12 cellular contexts compared by ENCODE assay signal in genomic region chr14:39060818-39061437, GRCh38. TPM values are rescaled to one million over a fixed set of nuclear protein-coding genes. Genes with fewer than 3 reads are reported as not detected.
DNase-seq lines count a peak whose midpoint lies in the region; ATAC-seq and TF ChIP-seq lines count a peak whose summit lies in the region.
"Had no signal": no experiment of that assay in that cellular context is flagged by ENCODE, and none has a peak within 500 bp of the region (broad histone marks: within the 10 kb centered on the region; RNA-seq: fewer than 3 reads in every experiment).

No MANE protein-coding gene starts in this region.

- DNase-seq in SIG-M5 treated with dmso at 0.1 percent for 504 hours (lab: John Stamatoyannopoulos, UW; ENCODE audit: unreplicated experiment) (peak; percentile 0), SIG-M5 (lab: John Stamatoyannopoulos, UW) (no peak), osteocyte (ENCODE audit: extremely low spot score, unreplicated experiment) (no peak), upper lobe of left lung (no peak), HAP-1 (ENCODE audit: low spot score in 2 of 2) (no peak)
- DNase-seq in naive thymus-derived CD4-positive, alpha-beta T cell, result no peak
- DNase-seq: activated naive CD8-positive, alpha-beta T cell treated with anti-CD3 and anti-CD28 coated beads, Interleukin-2, amount 10 ng/mL, durations not matched to agents 7 days and 5 days; GDM1 had no signal

- no peak overlapping the region for H3K27ac Mint-ChIP-seq in naive thymus-derived CD4-positive, alpha-beta T cell
- H3K27ac Mint-ChIP-seq in osteocyte (ENCODE audit: unreplicated experiment), result no peak overlapping the region
- H3K27ac Mint-ChIP-seq: activated naive CD8-positive, alpha-beta T cell treated with anti-CD3 and anti-CD28 coated beads, Interleukin-2, amount 10 ng/mL, durations not matched to agents 7 days and 5 days had no signal

- POLR2A ChIA-PET in naive thymus-derived CD4-positive, alpha-beta T cell (lab: Charles Lee), result no interaction called here

- intact Hi-C loops in naive thymus-derived CD4-positive, alpha-beta T cell (cut with micrococcal nuclease), result no loop called here

- H3K36me3 ChIP-seq in naive thymus-derived CD4-positive, alpha-beta T cell (ENCODE audit: control insufficient read depth in 2 of 3, insufficient read depth in 3 of 3, low read length in 3 of 3), result peaks cover 7 to 73% (median 8%) of the 10 kb centered on the region in 3 experiments
- H3K36me3 ChIP-seq in upper lobe of left lung (peaks cover 7 to 92% (median 44%) of the 10 kb centered on the region in 4 donors), HAP-1 (replicated peaks) (peaks cover 77% of the 10 kb centered on the region)

- CTCF ChIA-PET in naive thymus-derived CD4-positive, alpha-beta T cell (lab: Charles Lee), result no interaction called here

- H3K27ac ChIP-seq in naive thymus-derived CD4-positive, alpha-beta T cell (ENCODE audit: low read depth, low read length), result no peak overlapping the region
- H3K27ac ChIP-seq in upper lobe of left lung, result no peak overlapping the region
- H3K27ac ChIP-seq: A549 had no signal

- H3K4me3 Mint-ChIP-seq in naive thymus-derived CD4-positive, alpha-beta T cell, result no peak overlapping the region
- no peak overlapping the region for H3K4me3 Mint-ChIP-seq in osteocyte (ENCODE audit: unreplicated experiment)
- H3K4me3 Mint-ChIP-seq: activated naive CD8-positive, alpha-beta T cell treated with anti-CD3 and anti-CD28 coated beads, Interleukin-2, amount 10 ng/mL, durations not matched to agents 7 days and 5 days had no signal

- no peak for TF ChIP-seq EP300 in upper lobe of left lung (IDR thresholded peaks at IDR 0.05)

- H3K27me3 ChIP-seq in naive thymus-derived CD4-positive, alpha-beta T cell (ENCODE audit: control insufficient read depth in 2 of 2, insufficient read depth in 2 of 2, low read length in 2 of 2), result no peaks in the 10 kb centered on the region
- H3K27me3 ChIP-seq in upper lobe of left lung (no peaks in the 10 kb centered on the region), HAP-1 (ENCODE audit: low read depth) (no peaks in the 10 kb centered on the region)

- no peak for TF ChIP-seq POLR2A in upper lobe of left lung (IDR thresholded peaks at IDR 0.05)

- H3K9me3 ChIP-seq in naive thymus-derived CD4-positive, alpha-beta T cell (ENCODE audit: control insufficient read depth in 2 of 3, low read length in 3 of 3), result peaks cover 2 to 15% (median 3%) of the 10 kb centered on the region in 3 experiments
- H3K9me3 ChIP-seq in upper lobe of left lung (peaks cover 8 to 21% (median 13%) of the 10 kb centered on the region in 4 donors), HAP-1 (peaks cover 14% of the 10 kb centered on the region)

- H3K36me3 Mint-ChIP-seq in naive thymus-derived CD4-positive, alpha-beta T cell, result peaks cover 28 to 79% (median 71%) of the 10 kb centered on the region in 5 donors
- H3K36me3 Mint-ChIP-seq in osteocyte (ENCODE audit: unreplicated experiment), result peaks cover 60% of the 10 kb centered on the region

- in situ Hi-C loops in HAP-1 (cut with MboI; ENCODE audit: low sequenced_read_pairs), result no loop called here

- TF ChIP-seq CTCF in osteocyte (IDR thresholded peaks at IDR 0.05) (no peak), upper lobe of left lung (IDR thresholded peaks at IDR 0.05) (no peak)

- no peaks in the 10 kb centered on the region for H3K27me3 Mint-ChIP-seq in naive thymus-derived CD4-positive, alpha-beta T cell
- H3K27me3 Mint-ChIP-seq in osteocyte (ENCODE audit: unreplicated experiment), result no peaks in the 10 kb centered on the region
- H3K27me3 Mint-ChIP-seq: activated naive CD8-positive, alpha-beta T cell treated with anti-CD3 and anti-CD28 coated beads, Interleukin-2, amount 10 ng/mL, durations not matched to agents 7 days and 5 days had no signal

- ATAC-seq in HG02798 (IDR thresholded peaks at IDR 0.05; ENCODE audit: poor library complexity, unreplicated experiment), result peak; percentile 97
- peak; percentile 98 for ATAC-seq in HG03571 (IDR thresholded peaks at IDR 0.05; ENCODE audit: unreplicated experiment)
- no peak for ATAC-seq in naive thymus-derived CD4-positive, alpha-beta T cell
- no peak for ATAC-seq in upper lobe of left lung (ENCODE audit: low FRiP score in 2 of 2)
- ATAC-seq: A549, HepG2 had no signal

- no peaks in the 10 kb centered on the region for H3K4me1 ChIP-seq in naive thymus-derived CD4-positive, alpha-beta T cell (ENCODE audit: control insufficient read depth in 2 of 2, insufficient read depth in 2 of 2, low read length in 2 of 2)
- no peaks in the 10 kb centered on the region for H3K4me1 ChIP-seq in upper lobe of left lung
- no peaks in the 10 kb centered on the region for H3K4me1 ChIP-seq in HAP-1
- H3K4me1 ChIP-seq: A549 had no signal

- peaks cover 0 to 36% (median 14%) of the 10 kb centered on the region in 11 donors for H3K9me3 Mint-ChIP-seq in naive thymus-derived CD4-positive, alpha-beta T cell
- peaks cover 3% of the 10 kb centered on the region for H3K9me3 Mint-ChIP-seq in osteocyte (ENCODE audit: unreplicated experiment)

- peaks cover 0 to 7% (median 0%) of the 10 kb centered on the region in 7 donors for H3K4me1 Mint-ChIP-seq in naive thymus-derived CD4-positive, alpha-beta T cell
- H3K4me1 Mint-ChIP-seq in osteocyte (ENCODE audit: unreplicated experiment), result no peaks in the 10 kb centered on the region
- H3K4me1 Mint-ChIP-seq: activated naive CD8-positive, alpha-beta T cell treated with anti-CD3 and anti-CD28 coated beads, Interleukin-2, amount 10 ng/mL, durations not matched to agents 7 days and 5 days had no signal

- WGBS in upper lobe of left lung, 2 donors, result 92 to 97% methylated on average over 4 of the region's 4 CpGs

- H3K4me3 ChIP-seq in naive thymus-derived CD4-positive, alpha-beta T cell (ENCODE audit: low read length), result no peak overlapping the region
- H3K4me3 ChIP-seq in upper lobe of left lung (no peak overlapping the region), HAP-1 (no peak overlapping the region)
- H3K4me3 ChIP-seq: A549 had no signal

RNA-seq across cellular contexts. Expression of gene SEC23A, which starts 42.1 kb away (rescaled TPM):
- 10 to 100 TPM; 51.3 to 75.3 (median 68.9) TPM for total RNA-seq in naive thymus-derived CD4-positive, alpha-beta T cell
- polyA plus RNA-seq in naive thymus-derived CD4-positive, alpha-beta T cell, result 10 to 100 TPM; 31.1 to 43.9 TPM
- total RNA-seq in osteocyte (159 and 169 TPM in 2 replicates), upper lobe of left lung (10 to 100 TPM; 32.5 to 70.4 (median 47.4) TPM)

RNA-seq across cellular contexts. Expression of gene GEMIN2, which starts 53.2 kb away (rescaled TPM):
- total RNA-seq in naive thymus-derived CD4-positive, alpha-beta T cell, result 10 to 100 TPM in 4 of 5 experiments, 1 to 10 TPM in 1; 7.2 to 20.9 (median 18.6) TPM
- polyA plus RNA-seq in naive thymus-derived CD4-positive, alpha-beta T cell, result 10 to 100 TPM; 16.1 to 18.4 TPM
- total RNA-seq in osteocyte, result 13.2 and 14.9 TPM in 2 replicates
- total RNA-seq in upper lobe of left lung, result 10 to 100 TPM in 3 of 6 donors, 1 to 10 TPM in 3; 8.1 to 26.1 (median 12.8) TPM

Comparison
In these comparisons a context has a peak if more than half of its experiments do, and no peak if none do; other contexts are left out.
1. ATAC-seq: peak in HG02798 (single experiment) and HG03571 (single experiment); none in naive thymus-derived CD4-positive, alpha-beta T cell (single experiment) and upper lobe of left lung (0 of 2).